In genomic region chr3:107142171-107142570, GRCh38 we compare ENCODE assay signal across 21 cellular contexts.
A peak's percentile ranks its signal among the peaks of the same experiment; 100 is the strongest.
DNase-seq lines count a peak whose midpoint lies in the region; ATAC-seq and TF ChIP-seq lines count a peak whose summit lies in the region.
"Had no signal": no experiment of that assay in that cellular context is flagged by ENCODE, and none has a peak within 500 bp of the region (broad histone marks: within the 10 kb centered on the region; RNA-seq: fewer than 3 reads in every experiment).

No MANE protein-coding gene starts in this region.

- H3K9me3 ChIP-seq in MM.1S (replicated peaks; ENCODE audit: insufficient read depth, low read length) (no peaks in the 10 kb centered on the region), WERI-Rb-1 (ENCODE audit: severe bottlenecking) (peaks cover 13% of the 10 kb centered on the region)
- H3K9me3 ChIP-seq: SJSA1 had no signal

- no peak for ATAC-seq in HG02840 (IDR thresholded peaks at IDR 0.05; ENCODE audit: low FRiP score, unreplicated experiment)
- no peak for ATAC-seq in activated CD8-positive, alpha-beta T cell treated with anti-CD3 and anti-CD28 coated beads, Interleukin-2, amount 10 ng/mL, durations not matched to agents 7 days and 5 days

- no peak for TF ChIP-seq CTCF in MM.1S (IDR thresholded peaks at IDR 0.05; ENCODE audit: low read length)
- no peak for TF ChIP-seq CTCF in WERI-Rb-1 (IDR thresholded peaks at IDR 0.05; ENCODE audit: low read depth, low read length)
- TF ChIP-seq CTCF in nephron (IDR thresholded peaks at IDR 0.05; ENCODE audit: unreplicated experiment in 3 of 3): no peak

- no peak overlapping the region for H2AFZ ChIP-seq in MM.1S (ENCODE audit: low read length)
- H2AFZ ChIP-seq: GM23248, PC-9 had no signal

- H3K4me3 ChIP-seq in MM.1S (ENCODE audit: low read length) (no peak overlapping the region), WERI-Rb-1 (ENCODE audit: low read depth, low read length) (no peak overlapping the region)
- H3K4me3 ChIP-seq: GM23248, PC-9, SJSA1 had no signal

- H3K36me3 ChIP-seq in MM.1S (replicated peaks; ENCODE audit: insufficient read depth, low read length) (no peaks in the 10 kb centered on the region), WERI-Rb-1 (no peaks in the 10 kb centered on the region)
- H3K36me3 ChIP-seq: SJSA1 had no signal

- H3K4me1 Mint-ChIP-seq in nephron: peaks cover 35% of the 10 kb centered on the region
- no peaks in the 10 kb centered on the region for H3K4me1 Mint-ChIP-seq in activated CD8-positive, alpha-beta T cell treated with anti-CD3 and anti-CD28 coated beads, Interleukin-2, amount 10 ng/mL, durations not matched to agents 7 days and 5 days (ENCODE audit: low read depth)
- H3K4me1 Mint-ChIP-seq: CD14-positive monocyte had no signal

- no peaks in the 10 kb centered on the region for H3K27me3 Mint-ChIP-seq in nephron (ENCODE audit: low read depth)
- no peaks in the 10 kb centered on the region for H3K27me3 Mint-ChIP-seq in activated CD8-positive, alpha-beta T cell treated with anti-CD3 and anti-CD28 coated beads, Interleukin-2, amount 10 ng/mL, durations not matched to agents 7 days and 5 days (ENCODE audit: low read depth)

- no peaks in the 10 kb centered on the region for H3K27me3 ChIP-seq in MM.1S (replicated peaks; ENCODE audit: insufficient read depth, low read length)
- no peaks in the 10 kb centered on the region for H3K27me3 ChIP-seq in WERI-Rb-1 (ENCODE audit: insufficient read depth, low read depth, severe bottlenecking)
- H3K27me3 ChIP-seq: SJSA1 had no signal

- in situ Hi-C loops in ACHN (cut with HindIII; ENCODE audit: low pct_ligation_motif_present, low pct_unique_long_range_greater_than_20kb, low sequenced_read_pairs): no loop called here

- POLR2A ChIA-PET in activated CD8-positive, alpha-beta T cell treated with anti-CD3 and anti-CD28 coated beads, Interleukin-2, amount 10 ng/mL, durations not matched to agents 7 days and 5 days (lab: Charles Lee): no interaction called here

- H4K20me1 ChIP-seq in MM.1S (ENCODE audit: insufficient read depth, low read length): no peaks in the 10 kb centered on the region

- H3K27ac ChIP-seq in MM.1S (ENCODE audit: low read length) (no peak overlapping the region), WERI-Rb-1 (peak overlapping the region; percentile 39)
- H3K27ac ChIP-seq: GM23248, HL-60, PC-9, SJSA1 had no signal

- peaks cover 4% of the 10 kb centered on the region for H3K36me3 Mint-ChIP-seq in nephron (ENCODE audit: low read depth)
- no peaks in the 10 kb centered on the region for H3K36me3 Mint-ChIP-seq in activated CD8-positive, alpha-beta T cell treated with anti-CD3 and anti-CD28 coated beads, Interleukin-2, amount 10 ng/mL, durations not matched to agents 7 days and 5 days (ENCODE audit: low read depth)
- H3K36me3 Mint-ChIP-seq: CD14-positive monocyte had no signal

- H3K27ac Mint-ChIP-seq in nephron: peak overlapping the region; percentile 77 to 95 (median 83)
- no peak overlapping the region for H3K27ac Mint-ChIP-seq in activated CD8-positive, alpha-beta T cell treated with anti-CD3 and anti-CD28 coated beads, Interleukin-2, amount 10 ng/mL, durations not matched to agents 7 days and 5 days
- H3K27ac Mint-ChIP-seq: CD14-positive monocyte had no signal

- peak; percentile 94 for DNase-seq in DMS 273 (lab: John Stamatoyannopoulos, UW; ENCODE audit: unreplicated experiment)
- peak; percentile 10 for DNase-seq in MM.1S
- peak; percentile 58 for DNase-seq in WERI-Rb-1
- DNase-seq in activated CD8-positive, alpha-beta T cell treated with anti-CD3 and anti-CD28 coated beads, Interleukin-2, amount 10 ng/mL, durations not matched to agents 7 days and 5 days: no peak
- DNase-seq in ACHN: no peak
- DNase-seq: AML-193, DMS79, GM23248, HCEC 1CT, MV-4-11, NCI-H1436, NCI-H2081 treated with DMSO at 0.1 percent for 48 hours, NCI-H2227 treated with DMSO at 0.1 percent for 48 hours, NCI-H526, PC-9, SW 1271 had no signal

- CTCF ChIA-PET in activated CD8-positive, alpha-beta T cell treated with anti-CD3 and anti-CD28 coated beads, Interleukin-2, amount 10 ng/mL, durations not matched to agents 7 days and 5 days (lab: Charles Lee): no interaction called here

- H3K4me1 ChIP-seq in MM.1S (ENCODE audit: low read length): peaks cover 17% of the 10 kb centered on the region
- H3K4me1 ChIP-seq: SJSA1 had no signal

- 0 out of 2 replicates have a peak, but pooled peaks cover 4% of the 10 kb centered on the region for H3F3A ChIP-seq in MM.1S (ENCODE audit: insufficient read depth, low read length)

- H3K9me2 ChIP-seq in MM.1S (replicated peaks; ENCODE audit: insufficient read depth, low read length): no peaks in the 10 kb centered on the region

- no peak overlapping the region for H3K4me2 ChIP-seq in MM.1S (ENCODE audit: low read depth, low read length)
- H3K4me2 ChIP-seq: PC-9 had no signal

- H3K79me2 ChIP-seq in MM.1S (ENCODE audit: low read length): no peaks in the 10 kb centered on the region

- no peak overlapping the region for H3K9ac ChIP-seq in MM.1S (ENCODE audit: low read length)
- H3K9ac ChIP-seq: GM23248 had no signal

- peaks cover 23% of the 10 kb centered on the region for H3K9me3 Mint-ChIP-seq in nephron
- H3K9me3 Mint-ChIP-seq in activated CD8-positive, alpha-beta T cell treated with anti-CD3 and anti-CD28 coated beads, Interleukin-2, amount 10 ng/mL, durations not matched to agents 7 days and 5 days (ENCODE audit: insufficient read depth): no peaks in the 10 kb centered on the region

- no peak overlapping the region for H3K4me3 Mint-ChIP-seq in nephron
- H3K4me3 Mint-ChIP-seq in activated CD8-positive, alpha-beta T cell treated with anti-CD3 and anti-CD28 coated beads, Interleukin-2, amount 10 ng/mL, durations not matched to agents 7 days and 5 days: no peak overlapping the region
- H3K4me3 Mint-ChIP-seq: CD14-positive monocyte had no signal

Comparison
In these comparisons a context has a peak if more than half of its experiments do, and no peak if none do; other contexts are left out.
1. DNase-seq: peak in DMS 273 (single experiment), MM.1S (single experiment) and WERI-Rb-1 (single experiment); none in activated CD8-positive, alpha-beta T cell treated with anti-CD3 and anti-CD28 coated beads, Interleukin-2, amount 10 ng/mL, durations not matched to agents 7 days and 5 days (single experiment) and ACHN (single experiment).